ENCODE assay signal across 24 cellular contexts in the genomic region with DNA sequence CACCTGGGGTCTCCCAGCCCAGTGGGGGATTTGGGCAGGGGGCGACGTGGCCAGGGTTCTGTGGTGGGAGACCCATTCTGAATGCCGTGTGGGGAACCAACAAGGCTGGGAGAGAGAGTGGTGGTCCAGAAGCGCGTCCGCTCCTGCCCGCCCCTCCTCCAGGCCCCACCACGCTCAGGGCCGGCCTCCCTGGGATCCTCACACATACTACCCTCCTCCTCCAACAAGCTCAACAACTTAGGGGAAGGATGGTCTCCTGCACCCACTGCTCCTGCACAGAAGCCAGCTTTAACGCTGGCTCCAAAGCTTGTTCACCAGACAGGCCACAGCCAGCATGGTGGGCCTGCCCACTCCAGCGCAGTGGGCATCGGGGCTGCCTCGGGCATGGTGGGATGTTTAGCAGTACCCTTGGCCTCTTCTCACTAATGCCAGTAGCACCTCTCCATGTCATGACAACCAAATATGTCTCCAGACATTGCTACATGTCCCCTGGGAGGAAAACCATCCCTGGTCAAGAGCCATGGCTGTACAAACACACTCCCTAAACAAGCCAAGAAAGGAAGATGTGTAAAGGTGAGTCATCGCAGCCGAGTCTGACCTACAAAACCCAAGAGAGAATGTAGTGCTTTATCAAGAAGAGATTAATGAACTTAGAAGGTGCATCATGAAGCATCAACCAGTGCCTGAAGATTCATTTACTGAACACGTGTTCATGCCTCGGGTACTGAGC.
DNase-seq lines count a peak whose midpoint lies in the region; ATAC-seq and TF ChIP-seq lines count a peak whose summit lies in the region.
"Had no signal": no experiment of that assay in that cellular context is flagged by ENCODE, and none has a peak within 500 bp of the region (broad histone marks: within the 10 kb centered on the region; RNA-seq: fewer than 3 reads in every experiment).

No MANE protein-coding gene starts in this region.

- H3K4me2 ChIP-seq in mesenchymal stem cell (ENCODE audit: low read length, poor library complexity, severe bottlenecking) = no peak overlapping the region

- H3K23ac ChIP-seq in mesenchymal stem cell (ENCODE audit: low read length in 2 of 2) = peak overlapping the region in 1 of 2 experiments; percentile 18

- BruUV-seq in Caco-2 (replicated peaks; lab: Mats Ljungman, UMichigan) = no TSS peak

- H3K4me1 Mint-ChIP-seq in Caco-2 (ENCODE audit: low read depth, unreplicated experiment) = peaks cover 13% of the 10 kb centered on the region
- H3K4me1 Mint-ChIP-seq: activated naive CD8-positive, alpha-beta T cell treated with anti-CD3 and anti-CD28 coated beads, Interleukin-2, amount 50 U/mL, for 24 hours; stimulated activated naive B cell treated with anti-CD40 and anti-IgM and Interleukin-4, amounts not matched to agents 10 μg/mL and 1 μg/mL and 100 μg/mL, for 72 hours had no signal

- H3K36me3 ChIP-seq in Caco-2 (ENCODE audit: control insufficient read depth, insufficient read depth, low read length) = no peaks in the 10 kb centered on the region
- H3K36me3 ChIP-seq in SJSA1 = no peaks in the 10 kb centered on the region
- no peaks in the 10 kb centered on the region for H3K36me3 ChIP-seq in mesenchymal stem cell (ENCODE audit: control insufficient read depth in 1 of 2, insufficient read depth in 2 of 2, low read depth in 1 of 2, low read length in 2 of 2)
- H3K36me3 ChIP-seq: sigmoid colon had no signal

- no peak overlapping the region for H2AFZ ChIP-seq in mesenchymal stem cell (ENCODE audit: low read depth, low read length)
- H2AFZ ChIP-seq: parathyroid adenoma had no signal

- POLR2A ChIA-PET in Caco-2 (lab: Charles Lee) = no interaction called here

- H3K4ac ChIP-seq in mesenchymal stem cell (ENCODE audit: low read depth in 1 of 2, low read length in 2 of 2) = no peak overlapping the region

- peaks cover 92% of the 10 kb centered on the region for H3K36me3 Mint-ChIP-seq in Caco-2 (ENCODE audit: insufficient read depth, unreplicated experiment)
- H3K36me3 Mint-ChIP-seq: memory B cell; naive thymus-derived CD4-positive, alpha-beta T cell; stimulated activated naive B cell treated with anti-CD40 and anti-IgM and Interleukin-4, amounts not matched to agents 10 μg/mL and 1 μg/mL and 100 μg/mL, for 72 hours had no signal

- no peak for TF ChIP-seq CTCF in Caco-2 (IDR thresholded peaks at IDR 0.05; ENCODE audit: insufficient read depth in 1 of 2, low read depth in 1 of 2, low read length in 1 of 2, severe bottlenecking in 1 of 2, unreplicated experiment in 1 of 2)

- H3K18ac ChIP-seq in mesenchymal stem cell (ENCODE audit: low read depth in 1 of 2, low read length in 2 of 2) = no peak overlapping the region

- no peak overlapping the region for H2BK5ac ChIP-seq in mesenchymal stem cell (ENCODE audit: low read depth, low read length, poor library complexity, severe bottlenecking)

- CTCF ChIA-PET in Caco-2 (lab: Charles Lee) = no interaction called here

- peak overlapping the region; percentile 3 for H3K4me3 Mint-ChIP-seq in Caco-2 (ENCODE audit: unreplicated experiment)
- H3K4me3 Mint-ChIP-seq: activated naive CD8-positive, alpha-beta T cell treated with anti-CD3 and anti-CD28 coated beads, Interleukin-2, amount 50 U/mL, for 24 hours; activated T-helper 1 cell treated with anti-CD3 and anti-CD28 coated beads, Interleukin-12 subunit alpha, Interleukin-12 subunit beta, Interleukin-2, Interleukin-4 antibody, amounts not matched to agents 30 ng/mL and 10 ng/mL and 1 ng/mL, durations not matched to agents 14 hours and 24 hours and 36 hours; memory B cell; naive thymus-derived CD4-positive, alpha-beta T cell; stimulated activated naive B cell treated with anti-CD40 and anti-IgM and Interleukin-4, amounts not matched to agents 10 μg/mL and 1 μg/mL and 100 μg/mL, for 72 hours had no signal

- DNase-seq in Caco-2 (no peak), HT1080 (ENCODE audit: low read depth) (peak; percentile 53), SJSA1 (ENCODE audit: low read depth in 1 of 2, low spot score in 2 of 2) (peak; percentile 57 to 63), mesenchymal stem cell (peak; percentile 24), COLO668 (lab: John Stamatoyannopoulos, UW; ENCODE audit: unreplicated experiment) (no peak)
- DNase-seq: activated CD4-positive, alpha-beta T cell treated with anti-CD3 and anti-CD28 coated beads for 1 hour; activated naive CD8-positive, alpha-beta T cell treated with anti-CD3 and anti-CD28 coated beads, Interleukin-2, amount 50 U/mL, for 24 hours; foreskin melanocyte; hypothalamus; islet precursor cell; Karpas-422; naive thymus-derived CD4-positive, alpha-beta T cell; NCI-H1417 treated with DMSO at 0.1 percent for 48 hours; NCI-H2171; NCI-H748 treated with DMSO at 0.1 percent for 48 hours; sigmoid colon; stimulated activated naive B cell treated with anti-CD40 and anti-IgM and Interleukin-4, amounts not matched to agents 10 μg/mL and 1 μg/mL and 100 μg/mL, for 72 hours; trophoblast cell had no signal

- H3K79me1 ChIP-seq in mesenchymal stem cell (replicated peaks; ENCODE audit: low read length, poor library complexity, severe bottlenecking) = no peaks in the 10 kb centered on the region

- H2BK15ac ChIP-seq in mesenchymal stem cell (ENCODE audit: low read depth, poor library complexity, severe bottlenecking) = no peak overlapping the region

- H3K27ac Mint-ChIP-seq in Caco-2 (ENCODE audit: unreplicated experiment) = peak overlapping the region; percentile 36
- H3K27ac Mint-ChIP-seq: activated naive CD8-positive, alpha-beta T cell treated with anti-CD3 and anti-CD28 coated beads, Interleukin-2, amount 50 U/mL, for 24 hours; activated T-helper 1 cell treated with anti-CD3 and anti-CD28 coated beads, Interleukin-12 subunit alpha, Interleukin-12 subunit beta, Interleukin-2, Interleukin-4 antibody, amounts not matched to agents 30 ng/mL and 10 ng/mL and 1 ng/mL, durations not matched to agents 14 hours and 24 hours and 36 hours; memory B cell; naive thymus-derived CD4-positive, alpha-beta T cell; stimulated activated naive B cell treated with anti-CD40 and anti-IgM and Interleukin-4, amounts not matched to agents 10 μg/mL and 1 μg/mL and 100 μg/mL, for 72 hours had no signal

- no peak overlapping the region for H2BK120ac ChIP-seq in mesenchymal stem cell (ENCODE audit: low read depth, low read length)

- no peak overlapping the region for H3K9ac ChIP-seq in mesenchymal stem cell (ENCODE audit: low read length)
- H3K9ac ChIP-seq: parathyroid adenoma had no signal

- H4K8ac ChIP-seq in mesenchymal stem cell (ENCODE audit: low read length) = no peak overlapping the region

- H3K27ac ChIP-seq in SJSA1 (no peak overlapping the region), mesenchymal stem cell (ENCODE audit: low read length, poor library complexity, severe bottlenecking) (no peak overlapping the region)
- H3K27ac ChIP-seq: parathyroid adenoma, sigmoid colon had no signal

- H3K4me1 ChIP-seq in Caco-2 = no peaks in the 10 kb centered on the region
- H3K4me1 ChIP-seq in SJSA1 (replicated peaks) = peaks cover 60% of the 10 kb centered on the region
- peaks cover 2% of the 10 kb centered on the region for H3K4me1 ChIP-seq in mesenchymal stem cell (ENCODE audit: control insufficient read depth, insufficient read depth, low read depth, low read length)
- H3K4me1 ChIP-seq: parathyroid adenoma, sigmoid colon had no signal

- no peak for ATAC-seq in GM21825 (IDR thresholded peaks at IDR 0.05; ENCODE audit: unreplicated experiment)
- ATAC-seq in GM18520 (IDR thresholded peaks at IDR 0.05; ENCODE audit: unreplicated experiment) = no peak
- ATAC-seq in GM21576 (IDR thresholded peaks at IDR 0.05; ENCODE audit: unreplicated experiment) = no peak
- ATAC-seq: activated naive CD8-positive, alpha-beta T cell treated with anti-CD3 and anti-CD28 coated beads, Interleukin-2, amount 50 U/mL, for 24 hours; naive thymus-derived CD4-positive, alpha-beta T cell; stimulated activated naive B cell treated with anti-CD40 and anti-IgM and Interleukin-4, amounts not matched to agents 10 μg/mL and 1 μg/mL and 100 μg/mL, for 72 hours had no signal

- H3K4me3 ChIP-seq in Caco-2 (ENCODE audit: low read depth, low read length) = no peak overlapping the region
- H3K4me3 ChIP-seq in SJSA1 = no peak overlapping the region
- H3K4me3 ChIP-seq in mesenchymal stem cell (ENCODE audit: insufficient read depth in 1 of 2, low read depth in 1 of 2, low read length in 2 of 2) = no peak overlapping the region
- H3K4me3 ChIP-seq: sigmoid colon had no signal

- no peaks in the 10 kb centered on the region for H3K9me3 Mint-ChIP-seq in Caco-2 (ENCODE audit: unreplicated experiment)
- H3K9me3 Mint-ChIP-seq: activated naive CD8-positive, alpha-beta T cell treated with anti-CD3 and anti-CD28 coated beads, Interleukin-2, amount 50 U/mL, for 24 hours; activated T-helper 1 cell treated with anti-CD3 and anti-CD28 coated beads, Interleukin-12 subunit alpha, Interleukin-12 subunit beta, Interleukin-2, Interleukin-4 antibody, amounts not matched to agents 30 ng/mL and 10 ng/mL and 1 ng/mL, durations not matched to agents 14 hours and 24 hours and 36 hours had no signal

- no peaks in the 10 kb centered on the region for H3K9me3 ChIP-seq in Caco-2
- H3K9me3 ChIP-seq in SJSA1 (replicated peaks) = no peaks in the 10 kb centered on the region
- H3K9me3 ChIP-seq in mesenchymal stem cell (ENCODE audit: control insufficient read depth, low read length) = no peaks in the 10 kb centered on the region
- H3K9me3 ChIP-seq: sigmoid colon had no signal

- H2AK5ac ChIP-seq in mesenchymal stem cell (ENCODE audit: low read length, severe bottlenecking) = no peak overlapping the region

- no peaks in the 10 kb centered on the region for H3K27me3 Mint-ChIP-seq in Caco-2 (ENCODE audit: insufficient read depth, unreplicated experiment)
- H3K27me3 Mint-ChIP-seq: activated naive CD8-positive, alpha-beta T cell treated with anti-CD3 and anti-CD28 coated beads, Interleukin-2, amount 50 U/mL, for 24 hours; memory B cell had no signal

- H3K27me3 ChIP-seq in Caco-2 (replicated peaks; ENCODE audit: control insufficient read depth, insufficient read depth, low read length) = no peaks in the 10 kb centered on the region
- no peaks in the 10 kb centered on the region for H3K27me3 ChIP-seq in SJSA1 (replicated peaks)
- H3K27me3 ChIP-seq in mesenchymal stem cell (ENCODE audit: control insufficient read depth in 1 of 2, insufficient read depth in 1 of 2, low read length in 2 of 2) = peaks cover 21 to 44% of the 10 kb centered on the region in 2 experiments
- H3K27me3 ChIP-seq: sigmoid colon had no signal

- 87% methylated on average over 14 of the region's 17 CpGs for WGBS in mesenchymal stem cell

- intact Hi-C loops in Caco-2 (cut with micrococcal nuclease; ENCODE audit: unreplicated experiment) = no loop called here

- no peak overlapping the region for H4K91ac ChIP-seq in mesenchymal stem cell (ENCODE audit: low read length)

- peak overlapping the region in 1 of 2 experiments; percentile 79 for H3K14ac ChIP-seq in mesenchymal stem cell (ENCODE audit: low read length in 2 of 2)

- H2BK12ac ChIP-seq in mesenchymal stem cell (ENCODE audit: low read length in 2 of 2) = no peak overlapping the region

Comparison
In these comparisons a context has a peak if more than half of its experiments do, and no peak if none do; other contexts are left out.
1. DNase-seq: peak in HT1080 (single experiment), SJSA1 (2 of 2) and mesenchymal stem cell (single experiment); none in Caco-2 (0 of 2) and COLO668 (single experiment).